In genomic region chrX:10755477-10756334, GRCh38 we compare ENCODE assay signal across 10 cellular contexts.
DNase-seq lines count a peak whose midpoint lies in the region; ATAC-seq, FAIRE-seq and TF ChIP-seq lines count a peak whose summit lies in the region.
"Had no signal": no experiment of that assay in that cellular context is flagged by ENCODE, and none has a peak within 500 bp of the region (broad histone marks: within the 10 kb centered on the region; RNA-seq: fewer than 3 reads in every experiment).

No MANE protein-coding gene starts in this region.

- H3K27ac ChIP-seq in pancreas: no peak overlapping the region
- H3K27ac ChIP-seq: SK-N-MC had no signal

- DNase-seq in Daoy (ENCODE audit: low read depth): peak; percentile 75
- peak; percentile 17 for DNase-seq in NOMO-1 treated with dmso at 0.1 percent for 144 hours (lab: John Stamatoyannopoulos, UW; ENCODE audit: unreplicated experiment)
- peak; percentile 54 for DNase-seq in fibroblast of mammary gland (ENCODE audit: low read depth)
- DNase-seq in pancreas: peak in 2 of 6 donors; percentile 6 to 15
- no peak for DNase-seq in amygdala (lab: John Stamatoyannopoulos, UW)
- DNase-seq in stimulated activated naive CD8-positive, alpha-beta T cell treated with anti-CD3 and anti-CD28 coated beads, Interleukin-15, Interleukin-2, amounts not matched to agents 100 U/mL and 50 U/mL, for 24 hours: no peak
- no peak for DNase-seq in NCI-H1048 (lab: John Stamatoyannopoulos, UW)
- DNase-seq: activated naive CD4-positive, alpha-beta T cell treated with Interleukin-2 at 50 U/mL for 16 hours had no signal

- intact Hi-C loops in pancreas (cut with DNase I): no loop called here

- H3K27me3 ChIP-seq in pancreas: peaks cover 0 to 2% (median 0%) of the 10 kb centered on the region in 4 donors

- H3K36me3 ChIP-seq in pancreas: no peaks in the 10 kb centered on the region

- no peak for FAIRE-seq in pancreas (lab: Jason Lieb, UNC)

- H3K4me3 ChIP-seq in fibroblast of mammary gland (ENCODE audit: control insufficient read depth, low read depth, low read length): no peak overlapping the region
- H3K4me3 ChIP-seq in pancreas: no peak overlapping the region
- H3K4me3 ChIP-seq: SK-N-MC had no signal

- no peaks in the 10 kb centered on the region for H3K9me3 ChIP-seq in pancreas

- H3K4me1 ChIP-seq in pancreas: no peaks in the 10 kb centered on the region

- TF ChIP-seq CTCF in fibroblast of mammary gland (conservative IDR thresholded peaks at IDR 0.05; ENCODE audit: control insufficient read depth, insufficient read depth, low read depth, low read length) (no peak), pancreas (IDR thresholded peaks at IDR 0.05) (no peak)

- ATAC-seq in pancreas (peak; percentile 53 to 79 (median 66)), HG03159 (IDR thresholded peaks at IDR 0.05; ENCODE audit: unreplicated experiment) (no peak)
- no peak for ATAC-seq in stimulated activated naive CD8-positive, alpha-beta T cell treated with anti-CD3 and anti-CD28 coated beads, Interleukin-15, Interleukin-2, amounts not matched to agents 100 U/mL and 50 U/mL, for 24 hours

- 35 to 41% methylated on average over 9 of the region's 9 CpGs for WGBS in pancreas, 2 donors

Comparison
In these comparisons a context has a peak if more than half of its experiments do, and no peak if none do; other contexts are left out.
1. DNase-seq: peak in Daoy (single experiment), NOMO-1 treated with dmso at 0.1 percent for 144 hours (single experiment) and fibroblast of mammary gland (single experiment); none in amygdala (0 of 56), stimulated activated naive CD8-positive, alpha-beta T cell treated with anti-CD3 and anti-CD28 coated beads, Interleukin-15, Interleukin-2, amounts not matched to agents 100 U/mL and 50 U/mL, for 24 hours (single experiment) and NCI-H1048 (single experiment).
2. ATAC-seq: peak in pancreas (4 of 4); none in stimulated activated naive CD8-positive, alpha-beta T cell treated with anti-CD3 and anti-CD28 coated beads, Interleukin-15, Interleukin-2, amounts not matched to agents 100 U/mL and 50 U/mL, for 24 hours (single experiment) and HG03159 (single experiment).